In genomic region chr11:108698844-108699642, GRCh38 we compare ENCODE assay signal across 12 cellular contexts. TPM values are rescaled to one million over a fixed set of nuclear protein-coding genes. Genes with fewer than 3 reads are reported as not detected.
DNase-seq lines count a peak whose midpoint lies in the region; ATAC-seq, FAIRE-seq and TF ChIP-seq lines count a peak whose summit lies in the region.
"Had no signal": no experiment of that assay in that cellular context is flagged by ENCODE, and none has a peak within 500 bp of the region (broad histone marks: within the 10 kb centered on the region; RNA-seq: fewer than 3 reads in every experiment).

No MANE protein-coding gene starts in this region.

- H3K27me3 ChIP-seq in esophagus squamous epithelium = no peaks in the 10 kb centered on the region
- H3K27me3 ChIP-seq: right lobe of liver had no signal

- no peak for TF ChIP-seq CTCF in esophagus squamous epithelium (IDR thresholded peaks at IDR 0.05)
- no peak for TF ChIP-seq CTCF in nephron progenitor cell (IDR thresholded peaks at IDR 0.05)

- WGBS in esophagus squamous epithelium, 2 donors = 49 to 60% methylated on average over 4 of the region's 4 CpGs

- H3K27me3 Mint-ChIP-seq in nephron progenitor cell (ENCODE audit: low read depth, poor library complexity) = no peaks in the 10 kb centered on the region
- no peaks in the 10 kb centered on the region for H3K27me3 Mint-ChIP-seq in T-helper 2 cell treated with Interferon-gamma antibody and Interleukin-4, amounts not matched to agents 5 μg/mL and 100 μg/mL, for 36 hours (ENCODE audit: low read depth)
- H3K27me3 Mint-ChIP-seq: activated CD8-positive, alpha-beta memory T cell treated with anti-CD3 and anti-CD28 coated beads, Interleukin-2, amount 10 ng/mL, durations not matched to agents 7 days and 5 days had no signal

- no peak for TF ChIP-seq POLR2A in esophagus squamous epithelium (IDR thresholded peaks at IDR 0.05)

- ATAC-seq in GM21528 (IDR thresholded peaks at IDR 0.05; ENCODE audit: low FRiP score, unreplicated experiment) (peak; percentile 74), HG03196 (IDR thresholded peaks at IDR 0.05; ENCODE audit: unreplicated experiment) (peak; percentile 87)
- ATAC-seq: activated CD8-positive, alpha-beta memory T cell treated with anti-CD3 and anti-CD28 coated beads, Interleukin-2, amount 10 ng/mL, durations not matched to agents 7 days and 5 days; right lobe of liver had no signal

- peaks cover 5 to 18% (median 7%) of the 10 kb centered on the region in 3 donors for H3K4me1 ChIP-seq in esophagus squamous epithelium
- H3K4me1 ChIP-seq: right lobe of liver had no signal

- H3K4me3 Mint-ChIP-seq in nephron progenitor cell = no peak overlapping the region
- H3K4me3 Mint-ChIP-seq in T-helper 2 cell treated with Interferon-gamma antibody and Interleukin-4, amounts not matched to agents 5 μg/mL and 100 μg/mL, for 36 hours = no peak overlapping the region
- H3K4me3 Mint-ChIP-seq: activated CD8-positive, alpha-beta memory T cell treated with anti-CD3 and anti-CD28 coated beads, Interleukin-2, amount 10 ng/mL, durations not matched to agents 7 days and 5 days had no signal

- H3K36me3 ChIP-seq in esophagus squamous epithelium = peaks cover 0 to 59% (median 0%) of the 10 kb centered on the region in 3 donors
- H3K36me3 ChIP-seq: right lobe of liver had no signal

- peaks cover 8% of the 10 kb centered on the region for H3K4me1 Mint-ChIP-seq in nephron progenitor cell
- no peaks in the 10 kb centered on the region for H3K4me1 Mint-ChIP-seq in T-helper 2 cell treated with Interferon-gamma antibody and Interleukin-4, amounts not matched to agents 5 μg/mL and 100 μg/mL, for 36 hours (ENCODE audit: low read depth)

- peak; percentile 9 for DNase-seq in GM18507 (ENCODE audit: extremely low spot score, insufficient read length, low read depth)
- DNase-seq in esophagus squamous epithelium (lab: John Stamatoyannopoulos, UW) = no peak
- no peak for DNase-seq in nephron progenitor cell
- no peak for DNase-seq in SHP77 (lab: John Stamatoyannopoulos, UW)
- DNase-seq in NK-92 (lab: John Stamatoyannopoulos, UW; ENCODE audit: unreplicated experiment) = no peak
- DNase-seq in T-helper 2 cell treated with Interferon-gamma antibody and Interleukin-4, amounts not matched to agents 5 μg/mL and 100 μg/mL, for 36 hours (ENCODE audit: low spot score) = no peak
- DNase-seq: activated CD8-positive, alpha-beta memory T cell treated with anti-CD3 and anti-CD28 coated beads, Interleukin-2, amount 10 ng/mL, durations not matched to agents 7 days and 5 days; DND-41; right lobe of liver had no signal

- peaks cover 56% of the 10 kb centered on the region for H3K36me3 Mint-ChIP-seq in nephron progenitor cell (ENCODE audit: low read depth)
- H3K36me3 Mint-ChIP-seq in T-helper 2 cell treated with Interferon-gamma antibody and Interleukin-4, amounts not matched to agents 5 μg/mL and 100 μg/mL, for 36 hours (ENCODE audit: low read depth) = peaks cover 14% of the 10 kb centered on the region

- peak overlapping the region in 3 of 4 donors; percentile 54 to 76 (median 60) for H3K27ac ChIP-seq in esophagus squamous epithelium
- H3K27ac ChIP-seq: right lobe of liver had no signal

- H3K27ac Mint-ChIP-seq in nephron progenitor cell = no peak overlapping the region
- no peak overlapping the region for H3K27ac Mint-ChIP-seq in T-helper 2 cell treated with Interferon-gamma antibody and Interleukin-4, amounts not matched to agents 5 μg/mL and 100 μg/mL, for 36 hours
- H3K27ac Mint-ChIP-seq: activated CD8-positive, alpha-beta memory T cell treated with anti-CD3 and anti-CD28 coated beads, Interleukin-2, amount 10 ng/mL, durations not matched to agents 7 days and 5 days had no signal

- FAIRE-seq in GM18507 (lab: Jason Lieb, UNC) = peak; percentile 75
- FAIRE-seq: colon had no signal

- intact Hi-C loops in esophagus squamous epithelium (cut with DNase I) = no loop called here

- no peaks in the 10 kb centered on the region for H3K9me3 ChIP-seq in esophagus squamous epithelium
- H3K9me3 ChIP-seq: right lobe of liver had no signal

- no peaks in the 10 kb centered on the region for H3K9me3 Mint-ChIP-seq in nephron progenitor cell
- no peaks in the 10 kb centered on the region for H3K9me3 Mint-ChIP-seq in T-helper 2 cell treated with Interferon-gamma antibody and Interleukin-4, amounts not matched to agents 5 μg/mL and 100 μg/mL, for 36 hours

- H3K4me3 ChIP-seq in esophagus squamous epithelium = no peak overlapping the region
- H3K4me3 ChIP-seq: right lobe of liver had no signal

RNA-seq across cellular contexts. Expression of gene DDX10, which starts 34.2 kb away (rescaled TPM):
- total RNA-seq in esophagus squamous epithelium = 10 to 100 TPM in 3 of 4 donors, 1 to 10 TPM in 1; 5.5 to 25.0 (median 17.5) TPM
